12 cellular contexts compared by ENCODE assay signal in the genomic region with DNA sequence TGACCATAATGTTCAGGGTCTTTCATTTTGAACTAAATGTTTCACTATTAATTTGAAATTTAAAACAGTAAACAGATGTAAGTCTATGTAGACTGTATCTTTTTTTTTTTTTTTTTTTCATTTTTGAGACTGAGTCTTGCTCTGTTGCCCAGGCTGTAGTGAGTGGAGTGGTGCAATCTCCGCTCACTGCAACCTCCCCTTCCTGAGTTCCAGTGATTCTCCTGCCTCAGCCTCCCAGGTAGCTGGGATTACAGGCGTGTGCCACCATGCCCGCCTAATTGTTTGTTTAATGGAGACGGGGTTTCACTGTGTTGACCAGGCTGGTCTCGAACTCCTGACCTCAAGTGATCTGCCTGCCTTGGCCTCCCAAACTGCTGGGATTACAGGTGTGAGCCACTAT. TPM values are rescaled to one million over a fixed set of nuclear protein-coding genes. Genes with fewer than 3 reads are reported as not detected.
A peak's percentile ranks its signal among the peaks of the same experiment; 100 is the strongest.
DNase-seq lines count a peak whose midpoint lies in the region; ATAC-seq and TF ChIP-seq lines count a peak whose summit lies in the region.
"Not testable (repeated sequence)": the region's sequence is repeated elsewhere in the genome, so short reads cannot be mapped to it uniquely, and the experiment has no call there.
"Had no signal": no experiment of that assay in that cellular context is flagged by ENCODE, and none has a peak within 500 bp of the region (broad histone marks: within the 10 kb centered on the region; RNA-seq: fewer than 3 reads in every experiment).

No MANE protein-coding gene starts in this region.

- not testable (repeated sequence) for H3K27me3 ChIP-seq in CD8-positive, alpha-beta memory T cell (ENCODE audit: insufficient read depth, low read length, poor library complexity, severe bottlenecking); PC-9 (ENCODE audit: insufficient read depth, low read depth); psoas muscle (ENCODE audit: insufficient read depth in 3 of 3, low read length in 2 of 3); transverse colon

- not testable (repeated sequence) for H3K27ac ChIP-seq in CD8-positive, alpha-beta memory T cell (ENCODE audit: low read depth, low read length)
- H3K27ac ChIP-seq in PC-9 (peak overlapping the region; percentile 52; the same call in 1 of the 2 replicates), psoas muscle (peak overlapping the region; percentile 36), transverse colon (peak overlapping the region; percentile 78 to 84 (median 80))

- H3K4me1 Mint-ChIP-seq in CD8-positive, alpha-beta memory T cell, result peaks cover 67 to 85% (median 85%) of the 10 kb centered on the region in 3 donors
- H3K4me1 Mint-ChIP-seq in activated CD8-positive, alpha-beta T cell treated with anti-CD3 and anti-CD28 coated beads, Interleukin-2, amount 10 ng/mL, durations not matched to agents 7 days and 5 days (ENCODE audit: low read depth), result peaks cover 73% of the 10 kb centered on the region
- H3K4me1 Mint-ChIP-seq in mesothelial cell of epicardium, result peaks cover 73% of the 10 kb centered on the region

- in situ Hi-C loops in astrocyte of the cerebellum (cut with HindIII; ENCODE audit: low sequenced_read_pairs); transverse colon (cut with MboI; ENCODE audit: low pct_ligation_motif_present in 1 of 4, low pct_unique_long_range_greater_than_20kb in 1 of 4, low sequenced_read_pairs in 3 of 4): not testable (repeated sequence)

- H2AFZ ChIP-seq in PC-9, result not testable (repeated sequence)

- intact Hi-C loops in PC-9 (cut with micrococcal nuclease; ENCODE audit: unreplicated experiment); psoas muscle (cut with DNase I); transverse colon (cut with DNase I; ENCODE audit: low total_unique reads): not testable (repeated sequence)

- H3K36me3 ChIP-seq in CD8-positive, alpha-beta memory T cell (ENCODE audit: insufficient read depth, low read length), result peaks cover 25% of the 10 kb centered on the region
- H3K36me3 ChIP-seq in PC-9 (ENCODE audit: low read depth) (peaks cover 58% of the 10 kb centered on the region), psoas muscle (ENCODE audit: insufficient read depth in 1 of 2, low read depth in 1 of 2) (peaks cover 7 to 69% of the 10 kb centered on the region in 2 donors), transverse colon (peaks cover 0 to 28% (median 6%) of the 10 kb centered on the region in 4 donors)

- H3K9me2 ChIP-seq in PC-9 (ENCODE audit: insufficient read depth), result not testable (repeated sequence)

- H3K79me2 ChIP-seq in PC-9 (ENCODE audit: low read depth), result peaks cover 100% of the 10 kb centered on the region

- not testable (repeated sequence) for TF ChIP-seq CTCF in PC-9 (conservative IDR thresholded peaks at IDR 0.05); astrocyte of the cerebellum (IDR thresholded peaks at IDR 0.05; ENCODE audit: low read depth, low read length, missing control alignments); epithelial cell of proximal tubule (conservative IDR thresholded peaks at IDR 0.05; ENCODE audit: low read depth, low read length); mesothelial cell of epicardium (IDR thresholded peaks at IDR 0.05; ENCODE audit: unreplicated experiment); psoas muscle (IDR thresholded peaks at IDR 0.05); transverse colon (IDR thresholded peaks at IDR 0.05)

- not testable (repeated sequence) for ATAC-seq in activated CD8-positive, alpha-beta T cell treated with anti-CD3 and anti-CD28 coated beads, Interleukin-2, amount 10 ng/mL, durations not matched to agents 7 days and 5 days; psoas muscle

- not testable (repeated sequence) for TF ChIP-seq EP300 in transverse colon (IDR thresholded peaks at IDR 0.05; ENCODE audit: low read depth)

- not testable (repeated sequence) for TF ChIP-seq POLR2A in transverse colon (IDR thresholded peaks at IDR 0.05)

- H3K36me3 Mint-ChIP-seq in CD8-positive, alpha-beta memory T cell, result peaks cover 9 to 66% (median 16%) of the 10 kb centered on the region in 3 donors
- H3K36me3 Mint-ChIP-seq in activated CD8-positive, alpha-beta T cell treated with anti-CD3 and anti-CD28 coated beads, Interleukin-2, amount 10 ng/mL, durations not matched to agents 7 days and 5 days (ENCODE audit: low read depth), result peaks cover 62% of the 10 kb centered on the region
- H3K36me3 Mint-ChIP-seq in mesothelial cell of epicardium, result peaks cover 18% of the 10 kb centered on the region

- not testable (repeated sequence) for BruUV-seq in PC-9 (replicated peaks; lab: Mats Ljungman, UMichigan)

- peak overlapping the region; percentile 40 to 84 (median 71) for H3K4me3 Mint-ChIP-seq in CD8-positive, alpha-beta memory T cell
- peak overlapping the region; percentile 32 for H3K4me3 Mint-ChIP-seq in activated CD8-positive, alpha-beta T cell treated with anti-CD3 and anti-CD28 coated beads, Interleukin-2, amount 10 ng/mL, durations not matched to agents 7 days and 5 days
- peak overlapping the region; percentile 61 for H3K4me3 Mint-ChIP-seq in mesothelial cell of epicardium

- POLR2A ChIA-PET in CD8-positive, alpha-beta memory T cell (lab: Charles Lee), result interaction anchor here (0.7 kb wide), 1 partner anchor 30 kb away, joined by 4 read pairs; no protein-coding TSS in a partner anchor
- POLR2A ChIA-PET in PC-9 (lab: Charles Lee; ENCODE audit: unreplicated experiment); activated CD8-positive, alpha-beta T cell treated with anti-CD3 and anti-CD28 coated beads, Interleukin-2, amount 10 ng/mL, durations not matched to agents 7 days and 5 days (lab: Charles Lee): not testable (repeated sequence)

- H3K27me3 Mint-ChIP-seq in CD8-positive, alpha-beta memory T cell; activated CD8-positive, alpha-beta T cell treated with anti-CD3 and anti-CD28 coated beads, Interleukin-2, amount 10 ng/mL, durations not matched to agents 7 days and 5 days (ENCODE audit: low read depth); mesothelial cell of epicardium (ENCODE audit: low read depth): not testable (repeated sequence)

- H3K4me3 ChIP-seq in CD8-positive, alpha-beta memory T cell (ENCODE audit: low read length), result peak overlapping the region; percentile 45
- H3K4me3 ChIP-seq in PC-9 (peak overlapping the region; percentile 55), astrocyte of the cerebellum (ENCODE audit: low read depth, low read length) (peak overlapping the region; percentile 19), epithelial cell of proximal tubule (ENCODE audit: low read depth, low read length) (peak overlapping the region; percentile 53), psoas muscle (peak overlapping the region; percentile 72), transverse colon (peak overlapping the region in 1 of 4 donors; percentile 27)

- CTCF ChIA-PET in CD8-positive, alpha-beta memory T cell (lab: Charles Lee), result interaction anchor here (0.8 to 2.5 kb wide), 4 partner anchors 9 to 122 kb away, joined by 3 to 8 read pairs (median 4); no protein-coding TSS in a partner anchor
- CTCF ChIA-PET in PC-9 (lab: Charles Lee), result not testable (repeated sequence)
- CTCF ChIA-PET in activated CD8-positive, alpha-beta T cell treated with anti-CD3 and anti-CD28 coated beads, Interleukin-2, amount 10 ng/mL, durations not matched to agents 7 days and 5 days (lab: Charles Lee), result interaction anchor here (1.0 to 2.8 kb wide), 6 partner anchors 10 to 65 kb away, joined by 3 to 27 read pairs (median 4); partner anchors contain the start of gene AAAS

- peaks cover 27% of the 10 kb centered on the region for H3F3A ChIP-seq in PC-9 (ENCODE audit: insufficient read depth, low read depth)

- not testable (repeated sequence) for H3K9me3 Mint-ChIP-seq in CD8-positive, alpha-beta memory T cell; activated CD8-positive, alpha-beta T cell treated with anti-CD3 and anti-CD28 coated beads, Interleukin-2, amount 10 ng/mL, durations not matched to agents 7 days and 5 days (ENCODE audit: insufficient read depth); mesothelial cell of epicardium

- H3K27ac Mint-ChIP-seq in CD8-positive, alpha-beta memory T cell, result peak overlapping the region in 6 of 8 donors; percentile 34 to 84 (median 62)
- not testable (repeated sequence) for H3K27ac Mint-ChIP-seq in activated CD8-positive, alpha-beta T cell treated with anti-CD3 and anti-CD28 coated beads, Interleukin-2, amount 10 ng/mL, durations not matched to agents 7 days and 5 days
- peak overlapping the region; percentile 86 for H3K27ac Mint-ChIP-seq in mesothelial cell of epicardium

- WGBS in psoas muscle, 3 donors, result 95 to 99% (median 95%) methylated on average over 5 of the region's 5 CpGs
- 88 to 100% methylated on average over 1 to 5 of the region's 5 CpGs for WGBS in transverse colon (ENCODE audit: low coverage in 1 of 2), 2 donors

- not testable (repeated sequence) for H3K9me3 ChIP-seq in CD8-positive, alpha-beta memory T cell (ENCODE audit: low read length); PC-9 (ENCODE audit: insufficient read depth, low read depth); psoas muscle; transverse colon

- H4K20me1 ChIP-seq in PC-9 (ENCODE audit: insufficient read depth), result peaks cover 65% of the 10 kb centered on the region

- peaks cover 63% of the 10 kb centered on the region for H3K4me1 ChIP-seq in CD8-positive, alpha-beta memory T cell (ENCODE audit: insufficient read depth, low read length)
- H3K4me1 ChIP-seq in PC-9 (replicated peaks; ENCODE audit: insufficient read depth), result peaks cover 93% of the 10 kb centered on the region
- peaks cover 89% of the 10 kb centered on the region for H3K4me1 ChIP-seq in psoas muscle
- H3K4me1 ChIP-seq in transverse colon, result peaks cover 56 to 100% (median 90%) of the 10 kb centered on the region in 4 donors

- H3K4me2 ChIP-seq in PC-9, result peak overlapping the region; percentile 97

- not testable (repeated sequence) for DNase-seq in CD8-positive, alpha-beta memory T cell; PC-9; activated CD8-positive, alpha-beta T cell treated with anti-CD3 and anti-CD28 coated beads, Interleukin-2, amount 10 ng/mL, durations not matched to agents 7 days and 5 days; astrocyte of the cerebellum (ENCODE audit: low read depth); epithelial cell of proximal tubule (ENCODE audit: low read depth); mesothelial cell of epicardium (ENCODE audit: low spot score in 2 of 2, unreplicated experiment in 2 of 2); psoas muscle; transverse colon

RNA-seq across cellular contexts. Expression of gene SP1, which starts 6.4 kb away (rescaled TPM):
- 10 to 100 TPM; 61.1 to 63.3 TPM for total RNA-seq in CD8-positive, alpha-beta memory T cell
- polyA plus RNA-seq in CD8-positive, alpha-beta memory T cell, result 6.6 TPM
- total RNA-seq in PC-9 (2021) (72.9 and 118 TPM in 2 replicates), epithelial cell of proximal tubule (29.2 and 33.6 TPM in 2 replicates), mesothelial cell of epicardium (112 to 120 TPM (median 116 TPM) in 3 replicates), psoas muscle (10 to 100 TPM; 39.0 to 48.0 (median 45.4) TPM), transverse colon (10 to 100 TPM; 32.6 to 80.1 (median 67.1) TPM)
- total RNA-seq in activated CD8-positive, alpha-beta T cell treated with anti-CD3 and anti-CD28 coated beads, Interleukin-2, amount 10 ng/mL, durations not matched to agents 7 days and 5 days, result 10 to 100 TPM; 72.2 to 76.5 TPM
- polyA plus RNA-seq in psoas muscle, result 10 to 100 TPM; 10.2 to 16.2 (median 15.1) TPM

RNA-seq across cellular contexts. Expression of gene AMHR2, which starts 37.3 kb away (rescaled TPM):
- total RNA-seq in CD8-positive, alpha-beta memory T cell, result not detected
- polyA plus RNA-seq in CD8-positive, alpha-beta memory T cell, result not detected
- total RNA-seq in PC-9 (2021) (not detected in 2 replicates), epithelial cell of proximal tubule (not detected in 2 replicates), mesothelial cell of epicardium (11.1 to 13.8 TPM (median 12.3 TPM) in 3 replicates), psoas muscle (1 to 10 TPM in 2 of 4 donors, under 1 TPM in 2; 0.40 to 1.6 (median 0.97) TPM), transverse colon (under 1 TPM in 1 of 4 donors, not detected in 3; 0.27 TPM)
- not detected for total RNA-seq in activated CD8-positive, alpha-beta T cell treated with anti-CD3 and anti-CD28 coated beads, Interleukin-2, amount 10 ng/mL, durations not matched to agents 7 days and 5 days
- under 1 TPM; 0.43 to 0.84 (median 0.72) TPM for polyA plus RNA-seq in psoas muscle
- total RNA-seq: esophagus mucosa, kidney epithelial cell had no signal
- polyA plus RNA-seq: heart right ventricle had no signal

RNA-seq across cellular contexts. Expression of gene SP7, which starts 50.2 kb away (rescaled TPM):
- total RNA-seq in CD8-positive, alpha-beta memory T cell, result not detected
- polyA plus RNA-seq in CD8-positive, alpha-beta memory T cell, result not detected
- total RNA-seq in PC-9 (2021) (not detected in 2 replicates), epithelial cell of proximal tubule (not detected in 2 replicates), mesothelial cell of epicardium (0.27 to 0.62 TPM (median 0.47 TPM) in 3 replicates), psoas muscle (not detected), transverse colon (not detected)
- not detected for total RNA-seq in activated CD8-positive, alpha-beta T cell treated with anti-CD3 and anti-CD28 coated beads, Interleukin-2, amount 10 ng/mL, durations not matched to agents 7 days and 5 days
- not detected for polyA plus RNA-seq in psoas muscle
- total RNA-seq: esophagus mucosa, heart right ventricle, kidney epithelial cell, mononuclear cell had no signal
- polyA plus RNA-seq: heart right ventricle had no signal

RNA-seq across cellular contexts. Expression of gene PRR13, which starts 55.2 kb away (rescaled TPM):
- total RNA-seq in CD8-positive, alpha-beta memory T cell, result 100 to 1,000 TPM; 234 to 236 TPM
- polyA plus RNA-seq in CD8-positive, alpha-beta memory T cell, result 602 TPM
- 138 and 203 TPM in 2 replicates for total RNA-seq in PC-9 (2021)
- 100 to 1,000 TPM; 220 TPM for total RNA-seq in activated CD8-positive, alpha-beta T cell treated with anti-CD3 and anti-CD28 coated beads, Interleukin-2, amount 10 ng/mL, durations not matched to agents 7 days and 5 days
- 132 and 137 TPM in 2 replicates for total RNA-seq in epithelial cell of proximal tubule
- total RNA-seq in mesothelial cell of epicardium, result 74.1 to 87.4 TPM (median 76.2 TPM) in 3 replicates
- 10 to 100 TPM; 45.2 to 85.0 (median 62.6) TPM for total RNA-seq in psoas muscle
- 100 to 1,000 TPM in 1 of 3 donors, 10 to 100 TPM in 2; 65.6 to 136 (median 82.0) TPM for polyA plus RNA-seq in psoas muscle
- 100 to 1,000 TPM; 175 to 307 (median 261) TPM for total RNA-seq in transverse colon
